Comparison of ENCODE assay signal across 1 cellular context in the genomic region with DNA sequence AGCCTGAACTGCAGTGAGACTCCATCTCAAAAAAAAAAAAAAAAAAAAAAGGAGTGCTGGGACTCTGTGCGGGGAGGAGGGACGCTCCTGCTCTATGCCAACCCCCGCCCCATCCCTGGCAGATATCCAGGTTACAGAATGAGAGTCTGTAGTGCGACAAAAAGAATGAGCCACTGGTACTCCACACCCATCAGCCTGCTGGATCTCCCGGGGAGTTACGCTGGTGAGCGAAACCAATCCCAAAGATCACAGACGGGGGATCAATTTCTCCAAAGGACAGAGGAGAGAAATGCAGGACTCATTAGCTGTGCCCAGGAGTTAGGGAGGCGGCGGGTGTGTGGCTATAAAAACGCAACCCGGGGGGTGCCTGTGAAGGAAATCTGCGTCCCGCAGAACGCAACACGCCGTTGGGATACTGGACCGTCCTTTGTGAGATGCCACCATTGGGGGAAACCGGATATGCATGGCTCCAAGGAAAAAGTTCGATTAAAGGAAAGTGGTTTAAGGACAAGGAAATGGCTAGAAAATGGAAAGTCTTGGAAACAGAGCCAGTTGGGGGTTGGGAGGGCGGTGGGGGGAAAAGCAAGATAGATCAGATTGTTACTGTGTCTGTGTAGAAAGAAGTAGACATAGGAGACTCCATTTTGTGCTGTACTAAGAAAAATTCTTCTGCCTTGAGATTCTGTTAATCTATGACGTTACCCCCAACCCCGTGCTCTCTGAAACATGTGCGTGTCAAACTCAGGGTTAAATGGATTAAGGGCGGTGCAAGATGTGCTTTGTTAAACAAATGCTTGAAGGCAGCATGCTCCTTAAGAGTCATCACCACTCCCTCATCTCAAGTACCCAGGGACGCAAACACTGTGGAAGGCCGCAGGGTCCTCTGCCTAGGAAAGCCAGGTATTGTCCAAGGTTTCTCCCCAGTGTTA.
A peak's percentile ranks its signal among the peaks of the same experiment; 100 is the strongest.
TF ChIP-seq lines count a peak whose summit lies in the region.

No MANE protein-coding gene starts in this region.

TF ChIP-seq in K562, 482 proteins besides CTCF, POLR2A, EP300 and RAD21 (continued from another document):
- TF ChIP-seq, protein P1, sequence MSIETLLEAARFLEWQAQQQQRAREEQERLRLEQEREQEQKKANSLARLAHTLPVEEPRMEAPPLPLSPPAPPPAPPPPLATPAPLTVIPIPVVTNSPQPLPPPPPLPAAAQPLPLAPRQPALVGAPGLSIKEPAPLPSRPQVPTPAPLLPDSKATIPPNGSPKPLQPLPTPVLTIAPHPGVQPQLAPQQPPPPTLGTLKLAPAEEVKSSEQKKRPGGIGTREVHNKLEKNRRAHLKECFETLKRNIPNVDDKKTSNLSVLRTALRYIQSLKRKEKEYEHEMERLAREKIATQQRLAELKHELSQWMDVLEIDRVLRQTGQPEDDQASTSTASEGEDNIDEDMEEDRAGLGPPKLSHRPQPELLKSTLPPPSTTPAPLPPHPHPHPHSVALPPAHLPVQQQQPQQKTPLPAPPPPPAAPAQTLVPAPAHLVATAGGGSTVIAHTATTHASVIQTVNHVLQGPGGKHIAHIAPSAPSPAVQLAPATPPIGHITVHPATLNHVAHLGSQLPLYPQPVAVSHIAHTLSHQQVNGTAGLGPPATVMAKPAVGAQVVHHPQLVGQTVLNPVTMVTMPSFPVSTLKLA (conservative IDR thresholded peaks at IDR 0.05), result peak; percentile 77 to 87
